In genomic region chr3:111967651-111968274, GRCh38 we compare ENCODE assay signal across 8 cellular contexts. TPM values are rescaled to one million over a fixed set of nuclear protein-coding genes. Genes with fewer than 3 reads are reported as not detected.
A peak's percentile ranks its signal among the peaks of the same experiment; 100 is the strongest.
DNase-seq lines count a peak whose midpoint lies in the region; TF ChIP-seq lines count a peak whose summit lies in the region.

No MANE protein-coding gene starts in this region.

- H3K4me1 Mint-ChIP-seq in neural progenitor cell, result peaks cover 21% of the 10 kb centered on the region

- 0 out of 2 replicates have a peak overlapping the region, but pooled peaks have one; percentile 37 for H3K4me3 ChIP-seq in DOHH2 (ENCODE audit: low read length)
- H3K4me3 ChIP-seq in GM23248, result no peak overlapping the region
- no peak overlapping the region for H3K4me3 ChIP-seq in Peyer's patch
- no peak overlapping the region for H3K4me3 ChIP-seq in neural progenitor cell
- no peak overlapping the region for H3K4me3 ChIP-seq in stomach

- no peak overlapping the region for H3K4me3 Mint-ChIP-seq in neural progenitor cell

- H3K27ac ChIP-seq in DOHH2 (ENCODE audit: low read depth, low read length), result no peak overlapping the region
- no peak overlapping the region; the same call in 1 of the 2 replicates for H3K27ac ChIP-seq in GM23248
- H3K27ac ChIP-seq in Peyer's patch, result no peak overlapping the region
- no peak overlapping the region for H3K27ac ChIP-seq in neural progenitor cell
- peak overlapping the region in 4 of 5 donors; percentile 20 to 64 (median 36) for H3K27ac ChIP-seq in stomach

- H3K9ac ChIP-seq in GM23248 (no peak overlapping the region), neural progenitor cell (no peak overlapping the region)

- no peaks in the 10 kb centered on the region for H3K36me3 ChIP-seq in DOHH2 (ENCODE audit: control insufficient read depth, low read length)
- peaks cover 68% of the 10 kb centered on the region for H3K36me3 ChIP-seq in GM23248 (ENCODE audit: low read depth)
- no peaks in the 10 kb centered on the region for H3K36me3 ChIP-seq in Peyer's patch
- no peaks in the 10 kb centered on the region for H3K36me3 ChIP-seq in neural progenitor cell
- peaks cover 4 to 35% (median 13%) of the 10 kb centered on the region in 4 donors for H3K36me3 ChIP-seq in stomach

- H3K27ac Mint-ChIP-seq in neural progenitor cell, result no peak overlapping the region

- no peak overlapping the region for H2AFZ ChIP-seq in GM23248
- no peak overlapping the region for H2AFZ ChIP-seq in neural progenitor cell (replicated peaks)

- H4K20me1 ChIP-seq in DOHH2 (ENCODE audit: control insufficient read depth, insufficient read depth, low read depth, low read length) (no peaks in the 10 kb centered on the region), GM23248 (ENCODE audit: insufficient read depth) (no peaks in the 10 kb centered on the region), neural progenitor cell (ENCODE audit: low read depth) (no peaks in the 10 kb centered on the region)

- peaks cover 12% of the 10 kb centered on the region for H3K36me3 Mint-ChIP-seq in neural progenitor cell

- intact Hi-C loops in stomach (cut with DNase I; ENCODE audit: low total_unique reads), result loop anchor here (5.0 to 10.0 kb wide), 3 partner anchors 113 to 300 kb away; partner anchors contain the start of gene PHLDB2

- DNase-seq in GM23248 (peak; percentile 85), LHCN-M2 (ENCODE audit: low read depth) (peak; percentile 76), Peyer's patch (peak; percentile 76 to 94 (median 90)), fibroblast of peridontal ligament (ENCODE audit: extremely low read depth) (peak; percentile 84), neural progenitor cell (ENCODE audit: low spot score) (peak; percentile 90), stomach (peak; percentile 87)
- DNase-seq in activated T-cell treated with anti-CD3 and anti-CD28 coated beads, Interleukin-2, amount 50 U/mL, for 48 hours, result peak; percentile 88 to 89

- peak overlapping the region; percentile 54 for H3K4me2 ChIP-seq in DOHH2 (ENCODE audit: low read length)
- no peak overlapping the region for H3K4me2 ChIP-seq in GM23248 (ENCODE audit: unreplicated experiment)
- no peak overlapping the region for H3K4me2 ChIP-seq in neural progenitor cell

- no peaks in the 10 kb centered on the region for H3F3A ChIP-seq in DOHH2 (ENCODE audit: control insufficient read depth, insufficient read depth)
- peaks cover 43% of the 10 kb centered on the region for H3F3A ChIP-seq in GM23248 (ENCODE audit: insufficient read depth)
- no peaks in the 10 kb centered on the region for H3F3A ChIP-seq in neural progenitor cell (ENCODE audit: low read depth)

- WGBS in GM23248 (ENCODE audit: low coverage in 1 of 2, low lambda C conversion rate in 2 of 2, missing lambda C conversion rate in 2 of 2), 2 experiments, result 9 to 11% methylated on average over 8 of the region's 8 CpGs
- 7 to 14% (median 11%) methylated on average over 8 of the region's 8 CpGs for WGBS in stomach, 5 donors

- H3K9me3 ChIP-seq in DOHH2 (ENCODE audit: control insufficient read depth, insufficient read depth, low read length), result no peaks in the 10 kb centered on the region
- H3K9me3 ChIP-seq in GM23248 (ENCODE audit: low read depth), result no peaks in the 10 kb centered on the region
- H3K9me3 ChIP-seq in Peyer's patch, result no peaks in the 10 kb centered on the region
- H3K9me3 ChIP-seq in neural progenitor cell (ENCODE audit: low read depth), result no peaks in the 10 kb centered on the region
- no peaks in the 10 kb centered on the region for H3K9me3 ChIP-seq in stomach

- in situ Hi-C loops in GM23248 (cut with MboI), result no loop called here

- H3K9me3 Mint-ChIP-seq in neural progenitor cell, result no peaks in the 10 kb centered on the region

- H3K9me2 ChIP-seq in DOHH2 (replicated peaks; ENCODE audit: control insufficient read depth, low read length) (no peaks in the 10 kb centered on the region), GM23248 (ENCODE audit: insufficient read depth) (no peaks in the 10 kb centered on the region)

- no peaks in the 10 kb centered on the region for H3K79me2 ChIP-seq in DOHH2 (ENCODE audit: control insufficient read depth, low read length)
- H3K79me2 ChIP-seq in GM23248 (ENCODE audit: insufficient read depth), result peaks cover 4% of the 10 kb centered on the region; the same call in 1 of the 2 replicates
- H3K79me2 ChIP-seq in neural progenitor cell (ENCODE audit: low read depth), result no peaks in the 10 kb centered on the region

- H3K4me1 ChIP-seq in DOHH2 (ENCODE audit: control insufficient read depth, low read length) (peaks cover 8% of the 10 kb centered on the region), GM23248 (ENCODE audit: insufficient read depth) (peaks cover 35% of the 10 kb centered on the region), Peyer's patch (no peaks in the 10 kb centered on the region), neural progenitor cell (no peaks in the 10 kb centered on the region), stomach (peaks cover 0 to 25% (median 13%) of the 10 kb centered on the region in 4 donors)

- H3K27me3 ChIP-seq in DOHH2 (ENCODE audit: control insufficient read depth, low read length), result peaks cover 24% of the 10 kb centered on the region
- H3K27me3 ChIP-seq in GM23248 (replicated peaks; ENCODE audit: insufficient read depth), result no peaks in the 10 kb centered on the region
- no peaks in the 10 kb centered on the region for H3K27me3 ChIP-seq in Peyer's patch
- H3K27me3 ChIP-seq in neural progenitor cell, result no peaks in the 10 kb centered on the region
- H3K27me3 ChIP-seq in stomach, result no peaks in the 10 kb centered on the region

- no peak for TF ChIP-seq POLR2A in Peyer's patch (IDR thresholded peaks at IDR 0.05)
- TF ChIP-seq POLR2A in stomach (IDR thresholded peaks at IDR 0.05), result no peak

- H3K27me3 Mint-ChIP-seq in neural progenitor cell (ENCODE audit: insufficient read depth, low read depth), result no peaks in the 10 kb centered on the region

- TF ChIP-seq CTCF in DOHH2 (IDR thresholded peaks at IDR 0.05; ENCODE audit: low read depth, low read length, poor library complexity, severe bottlenecking), result peak; percentile 92
- peak; percentile 61 to 94 (median 86) for TF ChIP-seq CTCF in Peyer's patch (IDR thresholded peaks at IDR 0.05)
- TF ChIP-seq CTCF in neural progenitor cell (IDR thresholded peaks at IDR 0.05), result peak; percentile 83
- peak in 6 of 7 experiments; percentile 55 to 93 (median 84) for TF ChIP-seq CTCF in stomach (IDR thresholded peaks at IDR 0.05)

- TF ChIP-seq EP300 in stomach (IDR thresholded peaks at IDR 0.05), result no peak

RNA-seq across cellular contexts. Expression of gene ABHD10, which starts 11.1 kb away (rescaled TPM):
- total RNA-seq in GM23248 (2014; rRNA removed; shearing (Covaris generic)), result 20.9 and 26.4 TPM in 2 replicates
- polyA plus RNA-seq in GM23248 (2016; fragmentation: Nextera tagmentation; extraction: Ambion mirVana), result 25.4 and 26.5 TPM in 2 replicates
- 33.1 and 34.4 TPM in 2 replicates for total RNA-seq in LHCN-M2 (2014; rRNA removed)
- polyA plus RNA-seq in LHCN-M2 (2012), result 11.5 TPM
- 10 to 100 TPM in 2 of 4 donors, 1 to 10 TPM in 2; 7.4 to 20.9 (median 11.8) TPM for total RNA-seq in Peyer's patch
- 41.3 and 82.9 TPM in 2 replicates for total RNA-seq in neural progenitor cell (ENCODE audit: low replicate concordance)
- total RNA-seq in stomach, result 10 to 100 TPM in 4 of 5 donors, not detected in 1; 11.6 to 61.7 (median 27.1) TPM
- polyA plus RNA-seq in stomach, result 10 to 100 TPM; 13.5 to 15.1 (median 13.7) TPM

RNA-seq across cellular contexts. Expression of gene TAGLN3, which starts 31.0 kb away (rescaled TPM):
- 1.3 TPM in 1 of 2 replicates, not detected in the other for total RNA-seq in GM23248 (2014; rRNA removed; shearing (Covaris generic))
- polyA plus RNA-seq in GM23248 (2016; fragmentation: Nextera tagmentation; extraction: Ambion mirVana) (0.48 and 0.61 TPM in 2 replicates), stomach (1 to 10 TPM in 2 of 3 donors, under 1 TPM in 1; 0.87 to 3.4 (median 1.0) TPM)
- total RNA-seq in LHCN-M2 (2014; rRNA removed) (not detected in 2 replicates), Peyer's patch (1 to 10 TPM in 1 of 4 donors, not detected in 3; 1.1 TPM), neural progenitor cell (ENCODE audit: low replicate concordance) (46.6 and 51.2 TPM in 2 replicates), stomach (1 to 10 TPM in 1 of 5 donors, not detected in 4; 5.3 TPM)
- polyA plus RNA-seq in LHCN-M2 (2012), result 0.07 TPM

Comparison
In these comparisons a context has a peak if more than half of its experiments do, and no peak if none do; other contexts are left out.
1. H3K27ac ChIP-seq: peak in stomach (4 of 5); none in DOHH2 (single experiment), GM23248 (single experiment), Peyer's patch (0 of 4) and neural progenitor cell (single experiment).
2. Peak in every context shown above with its lines, with median percentiles within 50 percentile points of each other: CTCF ChIP-seq and DNase-seq.